ENCODE assay signal across 9 cellular contexts in the genomic region with DNA sequence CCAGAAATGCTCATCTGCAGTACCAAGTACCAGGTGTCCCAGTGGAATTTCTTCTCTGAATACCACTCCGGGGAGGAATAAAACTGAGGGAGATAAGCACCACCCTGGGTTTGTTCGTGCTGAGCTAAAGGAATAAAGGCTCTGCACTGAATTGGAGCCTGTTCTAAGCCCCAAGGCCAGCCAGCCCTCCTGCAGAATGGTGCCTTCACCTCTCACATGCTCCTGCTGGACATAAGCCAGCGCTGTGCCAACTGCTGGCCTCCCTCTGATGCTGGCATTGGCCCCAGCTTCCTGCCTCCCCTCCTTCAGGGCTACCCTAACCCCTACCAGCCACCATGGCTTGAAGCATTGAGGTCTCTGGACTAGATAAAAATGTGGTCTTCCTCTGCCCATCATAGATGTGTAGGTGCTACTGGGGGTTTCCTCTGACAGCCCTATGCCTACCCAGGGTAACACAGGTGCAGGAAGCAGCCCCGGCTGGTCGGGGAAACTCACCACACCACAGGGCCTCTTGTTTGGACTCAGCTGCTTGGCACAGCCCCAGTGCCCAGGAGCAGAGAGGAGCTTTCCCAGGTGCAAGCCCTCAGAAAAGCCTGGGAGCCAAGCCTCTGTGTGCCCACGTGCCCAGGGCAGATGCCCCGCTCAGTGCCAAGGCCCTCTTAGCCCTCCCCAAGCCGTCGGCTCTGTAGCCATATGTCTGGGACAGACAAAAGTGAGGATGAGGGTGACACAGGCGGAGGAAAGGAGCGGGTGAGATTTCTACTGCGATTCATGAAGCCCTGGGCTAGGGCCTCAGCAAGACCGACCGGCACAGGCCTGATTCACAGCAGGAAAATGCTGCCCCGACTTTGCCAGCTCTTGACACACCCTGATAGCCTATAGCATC. TPM values are rescaled to one million over a fixed set of nuclear protein-coding genes. Genes with fewer than 3 reads are reported as not detected.
A peak's percentile ranks its signal among the peaks of the same experiment; 100 is the strongest.
DNase-seq lines count a peak whose midpoint lies in the region; ATAC-seq and TF ChIP-seq lines count a peak whose summit lies in the region.
"Had no signal": no experiment of that assay in that cellular context is flagged by ENCODE, and none has a peak within 500 bp of the region (broad histone marks: within the 10 kb centered on the region; RNA-seq: fewer than 3 reads in every experiment).

No MANE protein-coding gene starts in this region.

- DNase-seq in activated CD4-positive, alpha-beta T cell treated with anti-CD3 and anti-CD28 coated beads, Interleukin-2, amount 10 ng/mL, durations not matched to agents 7 days and 5 days = no peak
- DNase-seq in activated CD4-positive, alpha-beta T cell treated with anti-CD3 and anti-CD28 coated beads, Interleukin-2, amount 50 U/mL, for 1 hour = no peak
- DNase-seq in activated CD8-positive, alpha-beta T cell treated with anti-CD3 and anti-CD28 coated beads for 36 hours = peak; percentile 52
- DNase-seq in tibial artery = peak in 1 of 2 donors; percentile 74
- DNase-seq in SKM-1 (lab: John Stamatoyannopoulos, UW; ENCODE audit: unreplicated experiment) = no peak
- no peak for DNase-seq in activated effector memory CD4-positive, alpha-beta T cell treated with Interleukin-2 at 50 U/mL for 16 hours
- DNase-seq in HuH-7.5 (ENCODE audit: low spot score) = no peak
- DNase-seq: AML-193 had no signal

- H3K27me3 ChIP-seq in layer of hippocampus (ENCODE audit: control insufficient read depth, insufficient read depth, low read length) = no peaks in the 10 kb centered on the region
- H3K27me3 ChIP-seq in tibial artery = peaks cover 0 to 8% of the 10 kb centered on the region in 2 donors

- peak overlapping the region; percentile 84 for H3K4me3 Mint-ChIP-seq in activated CD4-positive, alpha-beta T cell treated with anti-CD3 and anti-CD28 coated beads, Interleukin-2, amount 10 ng/mL, durations not matched to agents 7 days and 5 days
- peak overlapping the region; percentile 77 for H3K4me3 Mint-ChIP-seq in activated CD8-positive, alpha-beta T cell treated with anti-CD3 and anti-CD28 coated beads for 36 hours

- H3K27ac ChIP-seq in layer of hippocampus (ENCODE audit: low read depth, low read length) (peak overlapping the region; percentile 74), tibial artery (peak overlapping the region; percentile 82 to 94)

- no peak overlapping the region for H3K4me3 ChIP-seq in tibial artery

- intact Hi-C loops in activated CD8-positive, alpha-beta T cell treated with anti-CD3 and anti-CD28 coated beads for 36 hours (cut with micrococcal nuclease) = loop anchor here (5.0 kb wide), 3 partner anchors 67 to 107 kb away; no protein-coding TSS in a partner anchor
- intact Hi-C loops in tibial artery (cut with DNase I; ENCODE audit: low total_unique reads) = loop anchor here (5.0 kb wide), 1 partner anchor 67 kb away; no protein-coding TSS in a partner anchor

- ATAC-seq in activated CD8-positive, alpha-beta T cell treated with anti-CD3 and anti-CD28 coated beads for 36 hours = peak; percentile 8

- POLR2A ChIA-PET in activated CD4-positive, alpha-beta T cell treated with anti-CD3 and anti-CD28 coated beads, Interleukin-2, amount 10 ng/mL, durations not matched to agents 7 days and 5 days (lab: Charles Lee) = interaction anchor here (1.0 kb wide), 1 partner anchor 9 kb away, joined by 5 read pairs; no protein-coding TSS in a partner anchor
- POLR2A ChIA-PET in activated CD8-positive, alpha-beta T cell treated with anti-CD3 and anti-CD28 coated beads for 36 hours (lab: Charles Lee) = interaction anchor here (0.7 to 3.0 kb wide), 8 partner anchors 11 to 190 kb away, joined by 3 to 13 read pairs (median 4); a partner anchor contains a TSS

- no peaks in the 10 kb centered on the region for H3K36me3 ChIP-seq in tibial artery

- TF ChIP-seq CTCF in activated CD8-positive, alpha-beta T cell treated with anti-CD3 and anti-CD28 coated beads for 36 hours (IDR thresholded peaks at IDR 0.05) = no peak
- TF ChIP-seq CTCF in tibial artery (IDR thresholded peaks at IDR 0.05) = no peak

- peaks cover 64% of the 10 kb centered on the region for H3K4me1 Mint-ChIP-seq in activated CD4-positive, alpha-beta T cell treated with anti-CD3 and anti-CD28 coated beads, Interleukin-2, amount 10 ng/mL, durations not matched to agents 7 days and 5 days
- H3K4me1 Mint-ChIP-seq in activated CD8-positive, alpha-beta T cell treated with anti-CD3 and anti-CD28 coated beads for 36 hours (ENCODE audit: low read depth) = peaks cover 54% of the 10 kb centered on the region

- peaks cover 5% of the 10 kb centered on the region for H3K36me3 Mint-ChIP-seq in activated CD4-positive, alpha-beta T cell treated with anti-CD3 and anti-CD28 coated beads, Interleukin-2, amount 10 ng/mL, durations not matched to agents 7 days and 5 days (ENCODE audit: low read depth)
- peaks cover 3% of the 10 kb centered on the region for H3K36me3 Mint-ChIP-seq in activated CD8-positive, alpha-beta T cell treated with anti-CD3 and anti-CD28 coated beads for 36 hours (ENCODE audit: low read depth)

- peaks cover 8% of the 10 kb centered on the region for H3K27me3 Mint-ChIP-seq in activated CD4-positive, alpha-beta T cell treated with anti-CD3 and anti-CD28 coated beads, Interleukin-2, amount 10 ng/mL, durations not matched to agents 7 days and 5 days
- H3K27me3 Mint-ChIP-seq in activated CD8-positive, alpha-beta T cell treated with anti-CD3 and anti-CD28 coated beads for 36 hours = no peaks in the 10 kb centered on the region

- peaks cover 3 to 59% (median 50%) of the 10 kb centered on the region in 4 donors for H3K4me1 ChIP-seq in tibial artery

- H3K9me3 Mint-ChIP-seq in activated CD4-positive, alpha-beta T cell treated with anti-CD3 and anti-CD28 coated beads, Interleukin-2, amount 10 ng/mL, durations not matched to agents 7 days and 5 days = no peaks in the 10 kb centered on the region
- no peaks in the 10 kb centered on the region for H3K9me3 Mint-ChIP-seq in activated CD8-positive, alpha-beta T cell treated with anti-CD3 and anti-CD28 coated beads for 36 hours

- H3K27ac Mint-ChIP-seq in activated CD4-positive, alpha-beta T cell treated with anti-CD3 and anti-CD28 coated beads, Interleukin-2, amount 10 ng/mL, durations not matched to agents 7 days and 5 days = peak overlapping the region; percentile 89
- H3K27ac Mint-ChIP-seq in activated CD8-positive, alpha-beta T cell treated with anti-CD3 and anti-CD28 coated beads for 36 hours = peak overlapping the region; percentile 79

- CTCF ChIA-PET in activated CD4-positive, alpha-beta T cell treated with anti-CD3 and anti-CD28 coated beads, Interleukin-2, amount 10 ng/mL, durations not matched to agents 7 days and 5 days (lab: Charles Lee) = interaction anchor here (1.0 to 2.3 kb wide), 6 partner anchors 10 to 107 kb away, joined by 3 to 13 read pairs (median 8); no protein-coding TSS in a partner anchor
- CTCF ChIA-PET in activated CD8-positive, alpha-beta T cell treated with anti-CD3 and anti-CD28 coated beads for 36 hours (lab: Charles Lee) = interaction anchor here (1.0 to 1.9 kb wide), 6 partner anchors 9 to 107 kb away, joined by 3 to 17 read pairs (median 4); no protein-coding TSS in a partner anchor

- no peaks in the 10 kb centered on the region for H3K9me3 ChIP-seq in tibial artery

RNA-seq across cellular contexts. Expression of a gene that starts 34.1 kb away (rescaled TPM):
- 1 to 10 TPM; 4.8 to 5.0 TPM for total RNA-seq in activated CD4-positive, alpha-beta T cell treated with anti-CD3 and anti-CD28 coated beads, Interleukin-2, amount 10 ng/mL, durations not matched to agents 7 days and 5 days
- total RNA-seq in activated CD8-positive, alpha-beta T cell treated with anti-CD3 and anti-CD28 coated beads for 36 hours = 10 to 100 TPM; 24.9 to 26.8 TPM

Comparison
In these comparisons a context has a peak if more than half of its experiments do, and no peak if none do; other contexts are left out.
1. RNA of a gene that starts 34.1 kb away (total RNA-seq): 24.9 to 26.8 TPM in activated CD8-positive, alpha-beta T cell treated with anti-CD3 and anti-CD28 coated beads for 36 hours; 4.8 to 5.0 TPM in activated CD4-positive, alpha-beta T cell treated with anti-CD3 and anti-CD28 coated beads, Interleukin-2, amount 10 ng/mL, durations not matched to agents 7 days and 5 days; every median in the first group is over 4 times any median in the second.